In the genomic region with DNA sequence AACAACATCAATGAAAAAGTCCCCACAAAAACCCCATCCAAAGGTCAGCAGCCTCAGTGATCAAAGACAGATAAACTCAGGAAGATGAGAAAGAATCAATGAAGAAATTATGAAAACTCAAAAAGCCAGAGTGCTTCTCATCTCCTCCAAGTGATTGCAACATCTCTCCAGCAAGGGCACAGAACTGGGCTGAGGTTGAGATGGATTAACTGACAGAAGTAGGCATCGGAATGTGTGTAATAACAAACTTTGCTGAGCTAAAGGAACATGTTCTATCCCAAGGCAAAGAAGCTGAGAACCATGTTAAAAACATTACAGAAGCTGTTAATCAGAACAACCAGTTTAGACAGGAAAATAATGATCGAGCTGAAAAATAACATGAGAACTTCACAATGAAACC, we compare ENCODE assay signal across 28 cellular contexts.
A peak's percentile ranks its signal among the peaks of the same experiment; 100 is the strongest.
DNase-seq lines count a peak whose midpoint lies in the region; ATAC-seq and TF ChIP-seq lines count a peak whose summit lies in the region.
"Had no signal": no experiment of that assay in that cellular context is flagged by ENCODE, and none has a peak within 500 bp of the region (broad histone marks: within the 10 kb centered on the region; RNA-seq: fewer than 3 reads in every experiment).

No MANE protein-coding gene starts in this region.

- H3K4me1 ChIP-seq in mucosa of descending colon (ENCODE audit: low read depth) = no peaks in the 10 kb centered on the region
- H3K4me1 ChIP-seq: BLaER1 treated with 17β-estradiol and CSF1 and Interleukin-3, amounts not matched to agents 10 nM and 100 nM; lower lobe of right lung; transverse colon had no signal

- peaks cover 6% of the 10 kb centered on the region for H3K9me3 ChIP-seq in mucosa of descending colon

- intact Hi-C loops in mucosa of descending colon (cut with DNase I, micrococcal nuclease) = no loop called here

- H3K4me3 ChIP-seq in mucosa of descending colon = no peak overlapping the region
- H3K4me3 ChIP-seq: BLaER1 treated with 17β-estradiol and CSF1 and Interleukin-3, amounts not matched to agents 10 nM and 100 nM; GM23248; lower lobe of right lung; transverse colon had no signal

- DNase-seq in EH (ENCODE audit: low read depth) = peak; percentile 14
- peak; percentile 56 for DNase-seq in amniotic epithelial cell (ENCODE audit: low read depth)
- peak; percentile 45 for DNase-seq in fibroblast of peridontal ligament (ENCODE audit: extremely low read depth)
- peak; percentile 48 for DNase-seq in renal cortical epithelial cell (ENCODE audit: low read depth)
- DNase-seq in pons (ENCODE audit: low spot score) = no peak
- DNase-seq in mucosa of descending colon = no peak
- no peak for DNase-seq in A172 (ENCODE audit: low spot score)
- DNase-seq: ACHN; activated CD4-positive, alpha-beta T cell treated with anti-CD3 and anti-CD28 coated beads for 4 hours; activated naive CD4-positive, alpha-beta T cell treated with anti-CD3 and anti-CD28 coated beads, Interleukin-2, amount 10 ng/mL, durations not matched to agents 7 days and 5 days; anterior cingulate cortex; DMS79 treated with DMSO at 0.1 percent for 48 hours; GM23248; hippocampal formation; lower lobe of right lung; NCI-H1048; NCI-H1694; nephron progenitor cell; posterior cingulate gyrus; SIG-M5; transverse colon; WERI-Rb-1 had no signal

- ATAC-seq in mucosa of descending colon = no peak
- ATAC-seq in HG03521 (IDR thresholded peaks at IDR 0.05; ENCODE audit: unreplicated experiment) = no peak
- ATAC-seq: activated T-helper 17 cell treated with anti-CD3 and anti-CD28 coated beads, Interleukin-2, amount 50 U/mL, for 72 hours; esophagus mucosa; lower lobe of right lung; sciatic nerve; stimulated activated effector memory CD8-positive, alpha-beta T cell treated with anti-CD3 and anti-CD28 coated beads, Interleukin-12 subunit alpha, Interleukin-12 subunit beta, amount 100 ng/mL, for 72 hours had no signal

- H3K36me3 ChIP-seq in mucosa of descending colon (ENCODE audit: low read depth) = no peaks in the 10 kb centered on the region
- H3K36me3 ChIP-seq: BLaER1 treated with 17β-estradiol and CSF1 and Interleukin-3, amounts not matched to agents 10 nM and 100 nM; lower lobe of right lung; transverse colon; WERI-Rb-1 had no signal

- TF ChIP-seq CTCF in mucosa of descending colon (IDR thresholded peaks at IDR 0.05) = no peak

Comparison
In these comparisons a context has a peak if more than half of its experiments do, and no peak if none do; other contexts are left out.
1. DNase-seq: peak in EH (single experiment), amniotic epithelial cell (single experiment), fibroblast of peridontal ligament (single experiment) and renal cortical epithelial cell (single experiment); none in pons (single experiment), mucosa of descending colon (0 of 3) and A172 (single experiment).